Comparison of ENCODE assay signal across 8 cellular contexts in genomic region chr2:202635441-202636296, GRCh38.
DNase-seq lines count a peak whose midpoint lies in the region; ATAC-seq lines count a peak whose summit lies in the region.

No MANE protein-coding gene starts in this region.

- peak; percentile 65 for ATAC-seq in GM19452 (IDR thresholded peaks at IDR 0.05; ENCODE audit: unreplicated experiment)
- ATAC-seq in HG03571 (IDR thresholded peaks at IDR 0.05; ENCODE audit: unreplicated experiment) = peak; percentile 69

- DNase-seq in CMK (ENCODE audit: low read depth) (peak; percentile 44), NCI-H774 (lab: John Stamatoyannopoulos, UW) (peak; percentile 72), medulla oblongata (ENCODE audit: extremely low spot score) (peak; percentile 77)
- DNase-seq in activated CD8-positive, alpha-beta memory T cell treated with anti-CD3 and anti-CD28 coated beads for 1 hour (ENCODE audit: extremely low read depth in 1 of 2, low read depth in 1 of 2) = peak; percentile 66 to 84
- peak; percentile 81 for DNase-seq in effector CD4-positive, alpha-beta T cell
- DNase-seq in stimulated activated CD8-positive, alpha-beta memory T cell treated with anti-CD3 and anti-CD28 coated beads, Interleukin-12 subunit alpha, Interleukin-12 subunit beta, amount 100 ng/mL, for 4 hours (ENCODE audit: low read depth) = peak; percentile 76

Comparison
In these comparisons a context has a peak if more than half of its experiments do, and no peak if none do; other contexts are left out.
1. Peak in every context shown above with its lines: DNase-seq and ATAC-seq.